Comparison of ENCODE assay signal across 29 cellular contexts in genomic region chr4:18479825-18480224, GRCh38.
"Had no signal": no experiment of that assay in that cellular context is flagged by ENCODE, and none has a peak within 500 bp of the region (broad histone marks: within the 10 kb centered on the region; RNA-seq: fewer than 3 reads in every experiment).

No MANE protein-coding gene starts in this region.

- H3K27me3 Mint-ChIP-seq: dendritic cell treated with granulocyte-macrophage colony-stimulating factor and Interleukin-4, amounts not matched to agents 40 ng/mL and 50 ng/mL, for 4 days had no signal

- H3K36me3 ChIP-seq: colonic mucosa, esophagus muscularis mucosa, esophagus squamous epithelium, gastrocnemius medialis, gastroesophageal sphincter, heart left ventricle, heart right ventricle had no signal

- H3K27ac ChIP-seq: colonic mucosa, coronary artery, dorsolateral prefrontal cortex, epithelial cell of prostate, esophagus muscularis mucosa, esophagus squamous epithelium, foreskin keratinocyte, gastrocnemius medialis, gastroesophageal sphincter, heart left ventricle, heart right ventricle had no signal

- H3K4me1 Mint-ChIP-seq: endodermal cell had no signal

- ATAC-seq: effector memory CD8-positive, alpha-beta T cell; esophagus mucosa; foreskin keratinocyte; gastrocnemius medialis; gastroesophageal sphincter; heart left ventricle; heart right ventricle had no signal

- H3K27me3 ChIP-seq: colonic mucosa, esophagus muscularis mucosa, esophagus squamous epithelium, foreskin keratinocyte, gastrocnemius medialis, gastroesophageal sphincter, heart left ventricle, heart right ventricle had no signal

- H3K4me3 ChIP-seq: colonic mucosa, coronary artery, dorsolateral prefrontal cortex, esophagus muscularis mucosa, esophagus squamous epithelium, gastrocnemius medialis, gastroesophageal sphincter, heart left ventricle, heart right ventricle had no signal

- H3K4me3 Mint-ChIP-seq: dendritic cell treated with granulocyte-macrophage colony-stimulating factor and Interleukin-4, amounts not matched to agents 40 ng/mL and 50 ng/mL, for 4 days; effector memory CD8-positive, alpha-beta T cell; endodermal cell had no signal

- H3K9me3 ChIP-seq: colonic mucosa, gastrocnemius medialis had no signal

- DNase-seq: colonic mucosa; cortex of kidney; dermis blood vessel endothelial cell; dorsolateral prefrontal cortex; effector CD4-positive, alpha-beta T cell; effector CD8-positive, alpha-beta T cell; effector memory CD4-positive, alpha-beta T cell; effector memory CD8-positive, alpha-beta T cell; endodermal cell; erythroblast; esophagus squamous epithelium; foreskin fibroblast; foreskin keratinocyte; foreskin melanocyte; gastrocnemius medialis; glutamatergic neuron; head of caudate nucleus; heart left ventricle; heart right ventricle had no signal

- H3K27ac Mint-ChIP-seq: dendritic cell treated with granulocyte-macrophage colony-stimulating factor and Interleukin-4, amounts not matched to agents 40 ng/mL and 50 ng/mL, for 4 days; effector memory CD8-positive, alpha-beta T cell; endodermal cell had no signal

- FAIRE-seq: colon, endometrium, endothelial cell of umbilical vein, frontal cortex had no signal

- H3K4me1 ChIP-seq: colonic mucosa, esophagus muscularis mucosa, esophagus squamous epithelium, foreskin keratinocyte, gastrocnemius medialis, gastroesophageal sphincter, heart left ventricle, heart right ventricle had no signal
